Comparison of ENCODE assay signal across 8 cellular contexts in genomic region chr11:1572200-1573076, GRCh38. TPM values are rescaled to one million over a fixed set of nuclear protein-coding genes. Genes with fewer than 3 reads are reported as not detected.
DNase-seq lines count a peak whose midpoint lies in the region; FAIRE-seq and TF ChIP-seq lines count a peak whose summit lies in the region.

DUSP8 (minus strand) TSS chr11:1572271; CDS start chr11:1565826, 6,445 bp downstream.

- H3K27ac ChIP-seq in Peyer's patch: peak within 1 kb of the TSS; percentile 84 to 97 (median 95)

- POLR2A ChIA-PET in AG04449 (lab: Yijun Ruan, JAX): interaction anchor here (1.1 kb wide), 1 partner anchor 8 kb away, joined by 3 read pairs; no protein-coding TSS in a partner anchor

- no peaks in the 10 kb centered on the region for H3K36me3 Mint-ChIP-seq in activated T-helper 2 cell treated with anti-CD3 and anti-CD28 coated beads, Interferon-gamma antibody, Interleukin-2, Interleukin-4, amounts not matched to agents 10 μg/mL and 5 μg/mL and 100 μg/mL, durations not matched to agents 14 hours and 24 hours and 36 hours (ENCODE audit: low read depth)

- TF ChIP-seq POLR2A in Peyer's patch (IDR thresholded peaks at IDR 0.05): peak; percentile 43 to 69

- CTCF ChIA-PET in AG04449 (lab: Yijun Ruan, JAX): interaction anchor here (1.0 to 7.2 kb wide), 8 partner anchors 8 to 51 kb away, joined by 3 to 266 read pairs (median 14); no protein-coding TSS in a partner anchor

- peaks cover 6 to 60% (median 25%) of the 10 kb centered on the region in 4 donors for H3K4me1 ChIP-seq in Peyer's patch

- H3K4me3 ChIP-seq in AG04449 (ENCODE audit: low read depth, low read length) (peak within 1 kb of the TSS; percentile 63), Peyer's patch (peak within 1 kb of the TSS; percentile 71 to 90 (median 86))

- peaks cover 36% of the 10 kb centered on the region for H3K27me3 Mint-ChIP-seq in activated T-helper 2 cell treated with anti-CD3 and anti-CD28 coated beads, Interferon-gamma antibody, Interleukin-2, Interleukin-4, amounts not matched to agents 10 μg/mL and 5 μg/mL and 100 μg/mL, durations not matched to agents 14 hours and 24 hours and 36 hours (ENCODE audit: low read depth)

- peak within 1 kb of the TSS; percentile 17 for H3K4me3 Mint-ChIP-seq in activated T-helper 2 cell treated with anti-CD3 and anti-CD28 coated beads, Interferon-gamma antibody, Interleukin-2, Interleukin-4, amounts not matched to agents 10 μg/mL and 5 μg/mL and 100 μg/mL, durations not matched to agents 14 hours and 24 hours and 36 hours (ENCODE audit: low read depth)

- no peaks in the 10 kb centered on the region for H3K9me3 Mint-ChIP-seq in activated T-helper 2 cell treated with anti-CD3 and anti-CD28 coated beads, Interferon-gamma antibody, Interleukin-2, Interleukin-4, amounts not matched to agents 10 μg/mL and 5 μg/mL and 100 μg/mL, durations not matched to agents 14 hours and 24 hours and 36 hours

- no peak within 1 kb of the TSS for H3K27ac Mint-ChIP-seq in activated T-helper 2 cell treated with anti-CD3 and anti-CD28 coated beads, Interferon-gamma antibody, Interleukin-2, Interleukin-4, amounts not matched to agents 10 μg/mL and 5 μg/mL and 100 μg/mL, durations not matched to agents 14 hours and 24 hours and 36 hours

- intact Hi-C loops in activated T-helper 2 cell treated with anti-CD3 and anti-CD28 coated beads, Interferon-gamma antibody, Interleukin-2, Interleukin-4, amounts not matched to agents 10 μg/mL and 5 μg/mL and 100 μg/mL, durations not matched to agents 14 hours and 24 hours and 36 hours (cut with micrococcal nuclease): loop anchor here (5.0 to 10.0 kb wide), 3 partner anchors 35 to 572 kb away; no protein-coding TSS in a partner anchor

- TF ChIP-seq CTCF in AG04449 (IDR thresholded peaks at IDR 0.05; ENCODE audit: insufficient read depth, low read length, missing control alignments) (no peak), Peyer's patch (IDR thresholded peaks at IDR 0.05) (no peak)

- H3K9me3 ChIP-seq in Peyer's patch: no peaks in the 10 kb centered on the region

- no peaks in the 10 kb centered on the region for H3K27me3 ChIP-seq in Peyer's patch

- H3K4me1 Mint-ChIP-seq in activated T-helper 2 cell treated with anti-CD3 and anti-CD28 coated beads, Interferon-gamma antibody, Interleukin-2, Interleukin-4, amounts not matched to agents 10 μg/mL and 5 μg/mL and 100 μg/mL, durations not matched to agents 14 hours and 24 hours and 36 hours (ENCODE audit: low read depth): no peaks in the 10 kb centered on the region

- DNase-seq in AG04449 (ENCODE audit: low read depth, low spot score) (no peak), GM19239 (ENCODE audit: insufficient read length, low spot score) (peak; percentile 97), HuH-7.5 (ENCODE audit: low spot score) (peak; percentile 95), Peyer's patch (peak; percentile 92 to 97 (median 97)), fibroblast of gingiva (ENCODE audit: low read depth) (peak; percentile 68), myocyte (ENCODE audit: low read depth) (peak; percentile 76)
- DNase-seq in activated T-helper 2 cell treated with anti-CD3 and anti-CD28 coated beads, Interferon-gamma antibody, Interleukin-2, Interleukin-4, amounts not matched to agents 10 μg/mL and 5 μg/mL and 100 μg/mL, durations not matched to agents 14 hours and 24 hours and 36 hours (ENCODE audit: low spot score): peak; percentile 86
- peak; percentile 81 to 89 for DNase-seq in stimulated activated CD8-positive, alpha-beta memory T cell treated with anti-CD3 and anti-CD28 coated beads, Interleukin-4, amount 100 ng/mL, for 4 hours (ENCODE audit: low read depth in 2 of 2, low spot score in 1 of 2)

- H3K36me3 ChIP-seq in Peyer's patch: no peaks in the 10 kb centered on the region

- FAIRE-seq in GM19239 (lab: Jason Lieb, UNC): no peak

RNA-seq across cellular contexts. Expression of gene DUSP8, which starts in this region (rescaled TPM):
- 10 to 100 TPM in 3 of 4 donors, 1 to 10 TPM in 1; 2.5 to 18.4 (median 13.2) TPM for total RNA-seq in Peyer's patch
- 1.2 and 1.8 TPM in 2 replicates for total RNA-seq in activated T-helper 2 cell treated with anti-CD3 and anti-CD28 coated beads, Interferon-gamma antibody, Interleukin-2, Interleukin-4, amounts not matched to agents 10 μg/mL and 5 μg/mL and 100 μg/mL, durations not matched to agents 14 hours and 24 hours and 36 hours
- 0.29 and 1.2 TPM in 2 replicates for total RNA-seq in myocyte
- polyA plus RNA-seq in myocyte (2012): 4.0 TPM
